ENCODE assay signal across 8 cellular contexts in the genomic region with DNA sequence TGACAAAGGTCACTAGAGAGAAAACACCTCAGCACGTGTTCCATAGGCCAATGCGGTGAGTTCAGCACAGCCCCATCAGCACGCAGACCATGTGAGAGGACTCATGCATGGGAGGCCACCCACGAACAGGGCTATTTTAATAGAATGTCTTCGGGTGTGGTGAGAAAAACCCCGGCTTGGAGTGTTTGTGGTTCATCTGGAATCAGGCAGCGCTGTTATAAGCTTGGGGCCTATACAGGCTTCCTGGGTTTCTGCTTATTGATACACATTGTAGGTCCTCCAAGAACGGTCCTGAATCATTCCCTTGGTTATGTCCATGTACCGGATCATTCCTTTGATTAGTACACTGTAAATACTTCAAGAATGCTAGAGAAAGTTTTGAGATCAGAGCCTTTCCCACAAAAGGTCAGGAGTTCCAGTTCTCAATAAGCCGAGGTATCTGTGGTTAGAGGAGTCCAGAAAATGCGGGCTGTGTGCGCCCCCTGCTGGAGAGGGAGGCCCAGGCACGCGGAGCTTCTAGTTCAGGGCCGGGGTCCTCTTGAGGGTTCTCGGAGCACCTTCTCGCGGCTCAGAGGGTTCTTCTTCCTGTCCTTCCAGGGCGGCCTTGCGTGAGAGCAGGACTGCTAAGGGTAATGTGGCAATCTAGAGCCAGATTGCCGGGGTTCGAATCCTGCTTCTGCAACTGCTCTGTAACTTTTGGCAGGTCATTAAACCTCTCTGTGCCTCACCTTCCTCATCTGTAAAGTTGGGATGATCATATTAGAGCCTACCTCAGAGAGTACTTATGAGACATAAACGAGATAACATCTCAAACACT. TPM values are rescaled to one million over a fixed set of nuclear protein-coding genes. Genes with fewer than 3 reads are reported as not detected.
DNase-seq lines count a peak whose midpoint lies in the region; ATAC-seq and TF ChIP-seq lines count a peak whose summit lies in the region.

No MANE protein-coding gene starts in this region.

- H3K9me3 ChIP-seq in Panc1 (ENCODE audit: control insufficient read depth, insufficient read depth, low read depth, low read length) = no peaks in the 10 kb centered on the region
- no peaks in the 10 kb centered on the region for H3K9me3 ChIP-seq in testis

- BruUV-seq in Panc1 (replicated peaks; lab: Mats Ljungman, UMichigan) = no TSS peak

- WGBS in testis, 2 donors = 25 to 37% methylated on average over 13 to 23 of the region's 23 CpGs

- intact Hi-C loops in Panc1 (cut with micrococcal nuclease; ENCODE audit: unreplicated experiment) (loop anchor here (2.0 kb wide), 2 partner anchors 56 to 552 kb away; no protein-coding TSS in a partner anchor), testis (cut with DNase I; ENCODE audit: low total_unique reads) (loop anchor here (5.0 kb wide), 1 partner anchor 659 kb away; no protein-coding TSS in a partner anchor)

- POLR2A ChIA-PET in Panc1 (lab: Charles Lee) = no interaction called here

- no peak overlapping the region for H3K27ac ChIP-seq in Panc1 (ENCODE audit: low read length)
- peak overlapping the region in 1 of 2 donors; percentile 14 for H3K27ac ChIP-seq in testis

- H3K36me3 ChIP-seq in Panc1 (ENCODE audit: control insufficient read depth, insufficient read depth, low read length) = no peaks in the 10 kb centered on the region
- no peaks in the 10 kb centered on the region for H3K36me3 ChIP-seq in testis (ENCODE audit: low read depth, missing control alignments)

- H3K4me3 ChIP-seq in Panc1 (ENCODE audit: low read depth in 2 of 2, low read length in 2 of 2) (no peak overlapping the region), foreskin fibroblast (ENCODE audit: low read depth in 1 of 2, low read length in 2 of 2) (no peak overlapping the region), testis (no peak overlapping the region)

- ATAC-seq in GM21390 (IDR thresholded peaks at IDR 0.05; ENCODE audit: unreplicated experiment) (peak; percentile 84), Panc1 (peak; percentile 94)

- H3K4me1 ChIP-seq in Panc1 (ENCODE audit: control insufficient read depth, insufficient read depth, low read length) (peaks cover 3% of the 10 kb centered on the region; the same call in 1 of the 2 replicates), testis (no peaks in the 10 kb centered on the region)

- no peak for TF ChIP-seq POLR2A in testis (IDR thresholded peaks at IDR 0.05)

- H3K27me3 ChIP-seq in Panc1 (ENCODE audit: control insufficient read depth, insufficient read depth, low read length) (no peaks in the 10 kb centered on the region), testis (no peaks in the 10 kb centered on the region)

- TF ChIP-seq CTCF in Panc1 (IDR thresholded peaks at IDR 0.05) (peak; percentile 89), foreskin fibroblast (IDR thresholded peaks at IDR 0.05; ENCODE audit: low read depth, low read length) (peak; percentile 97), testis (IDR thresholded peaks at IDR 0.05) (peak; percentile 95 to 97 (median 96))

- in situ Hi-C loops in Panc1 (cut with HindIII; ENCODE audit: low pct_unique_long_range_greater_than_20kb, low sequenced_read_pairs) = no loop called here

- CTCF ChIA-PET in Panc1 (lab: Charles Lee) = interaction anchor here (0.6 to 1.4 kb wide), 4 partner anchors 34 to 560 kb away, joined by 3 to 7 read pairs (median 5); no protein-coding TSS in a partner anchor

- DNase-seq in DMS153 (lab: John Stamatoyannopoulos, UW) (peak; percentile 16), HS-27A (ENCODE audit: low read depth) (peak; percentile 79), Panc1 (ENCODE audit: low read depth, low spot score) (peak; percentile 32), foreskin fibroblast (peak; percentile 81 to 90), occipital lobe (lab: John Stamatoyannopoulos, UW) (peak; percentile 14), testis (peak; percentile 92)
- DNase-seq in activated T-helper 1 cell treated with anti-CD3 and anti-CD28 coated beads, Interleukin-2, amount 50 U/mL, for 16 hours (ENCODE audit: low read depth in 1 of 2, low spot score in 1 of 2) = peak; percentile 65 to 75

RNA-seq across cellular contexts. Expression of gene TLR10, which starts 51.8 kb away (rescaled TPM):
- total RNA-seq in Panc1 (2021; ENCODE audit: unreplicated experiment) (0.05 TPM), occipital lobe (2.5 TPM), testis (under 1 TPM in 1 of 2 donors, not detected in 1; 0.06 TPM)
- polyA plus RNA-seq in Panc1 (2012; ENCODE audit: insufficient read length) = not detected
- polyA plus RNA-seq in testis (ENCODE audit: insufficient read depth, low read depth, low replicate concordance) = 0.21 TPM

Comparison
In these comparisons a context has a peak if more than half of its experiments do, and no peak if none do; other contexts are left out.
1. DNase-seq: peak in every context shown above with its lines; median percentile 92 in testis; 86 in foreskin fibroblast; 79 in HS-27A; 70 in activated T-helper 1 cell treated with anti-CD3 and anti-CD28 coated beads, Interleukin-2, amount 50 U/mL, for 16 hours; 32 in Panc1; 16 in DMS153; 14 in occipital lobe.